ENCODE assay signal across 1 cellular context in the genomic region with DNA sequence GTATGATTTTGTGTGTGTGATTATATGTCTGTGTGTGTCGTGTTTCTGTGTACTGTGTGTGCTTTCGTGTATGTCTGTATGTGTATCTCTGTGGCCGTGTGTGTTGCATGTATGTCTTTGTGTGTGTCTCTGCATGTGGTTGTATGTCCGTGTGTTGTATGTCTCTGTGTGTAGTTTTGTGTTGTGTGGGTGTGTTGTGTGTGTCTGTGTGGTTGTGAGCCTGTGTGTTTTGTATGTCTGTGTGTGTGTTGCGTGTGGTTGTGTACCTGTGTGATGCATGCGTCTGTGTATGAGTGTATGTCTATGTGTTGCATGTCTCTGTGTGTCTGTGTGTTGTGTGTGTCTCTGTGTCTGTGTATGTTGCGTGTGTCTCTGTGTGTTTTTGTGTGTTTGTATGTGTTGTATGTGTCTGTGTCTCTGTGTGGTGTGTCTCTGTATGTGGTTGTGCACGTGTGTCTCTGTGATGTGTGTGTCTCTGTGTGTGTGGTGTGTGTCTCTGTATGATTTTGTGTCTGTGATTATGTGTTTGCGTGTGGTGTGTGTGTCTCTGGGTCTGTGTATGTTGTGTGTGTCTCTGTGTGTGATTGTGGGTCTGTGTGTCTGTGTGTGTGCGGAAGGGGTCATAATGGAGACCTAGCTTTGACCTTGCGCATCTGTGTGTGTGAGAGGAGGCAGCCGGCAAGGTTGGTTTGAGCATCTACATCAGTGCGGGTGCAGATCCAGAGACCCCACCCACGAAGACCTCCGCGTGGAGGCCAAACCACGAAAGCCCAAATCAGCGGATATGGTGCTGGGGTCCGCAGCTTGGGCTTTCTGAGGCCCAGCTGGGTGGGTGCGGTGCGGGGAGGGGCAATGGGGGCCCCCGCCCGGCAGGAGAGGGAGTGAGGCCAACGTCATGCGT.
TF ChIP-seq lines count a peak whose summit lies in the region.

No MANE protein-coding gene starts in this region.

TF ChIP-seq in HepG2, 621 proteins besides CTCF, POLR2A, EP300 and RAD21 (continues in another document):
- TF ChIP-seq ATM (IDR thresholded peaks at IDR 0.05; ENCODE audit: borderline replicate concordance): peak; percentile 73; the same call in 1 of the 2 replicates
- TF ChIP-seq, protein P1, sequence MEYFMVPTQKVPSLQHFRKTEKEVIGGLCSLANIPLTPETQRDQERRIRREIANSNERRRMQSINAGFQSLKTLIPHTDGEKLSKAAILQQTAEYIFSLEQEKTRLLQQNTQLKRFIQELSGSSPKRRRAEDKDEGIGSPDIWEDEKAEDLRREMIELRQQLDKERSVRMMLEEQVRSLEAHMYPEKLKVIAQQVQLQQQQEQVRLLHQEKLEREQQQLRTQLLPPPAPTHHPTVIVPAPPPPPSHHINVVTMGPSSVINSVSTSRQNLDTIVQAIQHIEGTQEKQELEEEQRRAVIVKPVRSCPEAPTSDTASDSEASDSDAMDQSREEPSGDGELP (IDR thresholded peaks at IDR 0.05; ENCODE audit: borderline replicate concordance, low read depth): no peak
- 0 out of 2 replicates have a peak, but pooled peaks have one; percentile 7 for TF ChIP-seq NFRKB (IDR thresholded peaks at IDR 0.05)
- TF ChIP-seq FOXA1 (IDR thresholded peaks at IDR 0.05): 0 out of 2 replicates have a peak, but pooled peaks have one; percentile 26
- TF ChIP-seq FOXA1 (CRISPR knock-in tag; IDR thresholded peaks at IDR 0.05): no peak
- TF ChIP-seq PHB2 (IDR thresholded peaks at IDR 0.05; ENCODE audit: partially characterized antibody): peak; percentile 14
- TF ChIP-seq TBX3 (IDR thresholded peaks at IDR 0.05; ENCODE audit: borderline replicate concordance): peak; percentile 41; the same call in 1 of the 2 replicates
- TF ChIP-seq ERF (CRISPR knock-in tag; IDR thresholded peaks at IDR 0.05): no peak
- no peak for TF ChIP-seq HNF4G (IDR thresholded peaks at IDR 0.05; ENCODE audit: borderline replicate concordance, low read depth, low read length)
- no peak for TF ChIP-seq HNF4G (CRISPR knock-in tag; IDR thresholded peaks at IDR 0.05; ENCODE audit: borderline replicate concordance, low read depth)
- TF ChIP-seq, protein P2, sequence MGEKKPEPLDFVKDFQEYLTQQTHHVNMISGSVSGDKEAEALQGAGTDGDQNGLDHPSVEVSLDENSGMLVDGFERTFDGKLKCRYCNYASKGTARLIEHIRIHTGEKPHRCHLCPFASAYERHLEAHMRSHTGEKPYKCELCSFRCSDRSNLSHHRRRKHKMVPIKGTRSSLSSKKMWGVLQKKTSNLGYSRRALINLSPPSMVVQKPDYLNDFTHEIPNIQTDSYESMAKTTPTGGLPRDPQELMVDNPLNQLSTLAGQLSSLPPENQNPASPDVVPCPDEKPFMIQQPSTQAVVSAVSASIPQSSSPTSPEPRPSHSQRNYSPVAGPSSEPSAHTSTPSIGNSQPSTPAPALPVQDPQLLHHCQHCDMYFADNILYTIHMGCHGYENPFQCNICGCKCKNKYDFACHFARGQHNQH (CRISPR knock-in tag; IDR thresholded peaks at IDR 0.05): no peak
- TF ChIP-seq JUNB (CRISPR knock-in tag; IDR thresholded peaks at IDR 0.05; ENCODE audit: borderline replicate concordance): peak; percentile 64
- TF ChIP-seq ATF7 (IDR thresholded peaks at IDR 0.05): peak; percentile 5; the same call in 1 of the 2 replicates
- no peak for TF ChIP-seq ATF7 (CRISPR knock-in tag; IDR thresholded peaks at IDR 0.05)
- 0 out of 2 replicates have a peak, but pooled peaks have one; percentile 40 for TF ChIP-seq TRIM24 (CRISPR knock-in tag; IDR thresholded peaks at IDR 0.05)
- no peak for TF ChIP-seq ZFP41 (CRISPR knock-in tag; IDR thresholded peaks at IDR 0.05; ENCODE audit: borderline replicate concordance)
- no peak for TF ChIP-seq ISX (CRISPR knock-in tag; conservative IDR thresholded peaks at IDR 0.05)
- TF ChIP-seq ZNF282 (IDR thresholded peaks at IDR 0.05; ENCODE audit: partially characterized antibody): peak; percentile 43
- no peak for TF ChIP-seq ZSCAN12 (CRISPR knock-in tag; IDR thresholded peaks at IDR 0.05)
- TF ChIP-seq, protein P3, sequence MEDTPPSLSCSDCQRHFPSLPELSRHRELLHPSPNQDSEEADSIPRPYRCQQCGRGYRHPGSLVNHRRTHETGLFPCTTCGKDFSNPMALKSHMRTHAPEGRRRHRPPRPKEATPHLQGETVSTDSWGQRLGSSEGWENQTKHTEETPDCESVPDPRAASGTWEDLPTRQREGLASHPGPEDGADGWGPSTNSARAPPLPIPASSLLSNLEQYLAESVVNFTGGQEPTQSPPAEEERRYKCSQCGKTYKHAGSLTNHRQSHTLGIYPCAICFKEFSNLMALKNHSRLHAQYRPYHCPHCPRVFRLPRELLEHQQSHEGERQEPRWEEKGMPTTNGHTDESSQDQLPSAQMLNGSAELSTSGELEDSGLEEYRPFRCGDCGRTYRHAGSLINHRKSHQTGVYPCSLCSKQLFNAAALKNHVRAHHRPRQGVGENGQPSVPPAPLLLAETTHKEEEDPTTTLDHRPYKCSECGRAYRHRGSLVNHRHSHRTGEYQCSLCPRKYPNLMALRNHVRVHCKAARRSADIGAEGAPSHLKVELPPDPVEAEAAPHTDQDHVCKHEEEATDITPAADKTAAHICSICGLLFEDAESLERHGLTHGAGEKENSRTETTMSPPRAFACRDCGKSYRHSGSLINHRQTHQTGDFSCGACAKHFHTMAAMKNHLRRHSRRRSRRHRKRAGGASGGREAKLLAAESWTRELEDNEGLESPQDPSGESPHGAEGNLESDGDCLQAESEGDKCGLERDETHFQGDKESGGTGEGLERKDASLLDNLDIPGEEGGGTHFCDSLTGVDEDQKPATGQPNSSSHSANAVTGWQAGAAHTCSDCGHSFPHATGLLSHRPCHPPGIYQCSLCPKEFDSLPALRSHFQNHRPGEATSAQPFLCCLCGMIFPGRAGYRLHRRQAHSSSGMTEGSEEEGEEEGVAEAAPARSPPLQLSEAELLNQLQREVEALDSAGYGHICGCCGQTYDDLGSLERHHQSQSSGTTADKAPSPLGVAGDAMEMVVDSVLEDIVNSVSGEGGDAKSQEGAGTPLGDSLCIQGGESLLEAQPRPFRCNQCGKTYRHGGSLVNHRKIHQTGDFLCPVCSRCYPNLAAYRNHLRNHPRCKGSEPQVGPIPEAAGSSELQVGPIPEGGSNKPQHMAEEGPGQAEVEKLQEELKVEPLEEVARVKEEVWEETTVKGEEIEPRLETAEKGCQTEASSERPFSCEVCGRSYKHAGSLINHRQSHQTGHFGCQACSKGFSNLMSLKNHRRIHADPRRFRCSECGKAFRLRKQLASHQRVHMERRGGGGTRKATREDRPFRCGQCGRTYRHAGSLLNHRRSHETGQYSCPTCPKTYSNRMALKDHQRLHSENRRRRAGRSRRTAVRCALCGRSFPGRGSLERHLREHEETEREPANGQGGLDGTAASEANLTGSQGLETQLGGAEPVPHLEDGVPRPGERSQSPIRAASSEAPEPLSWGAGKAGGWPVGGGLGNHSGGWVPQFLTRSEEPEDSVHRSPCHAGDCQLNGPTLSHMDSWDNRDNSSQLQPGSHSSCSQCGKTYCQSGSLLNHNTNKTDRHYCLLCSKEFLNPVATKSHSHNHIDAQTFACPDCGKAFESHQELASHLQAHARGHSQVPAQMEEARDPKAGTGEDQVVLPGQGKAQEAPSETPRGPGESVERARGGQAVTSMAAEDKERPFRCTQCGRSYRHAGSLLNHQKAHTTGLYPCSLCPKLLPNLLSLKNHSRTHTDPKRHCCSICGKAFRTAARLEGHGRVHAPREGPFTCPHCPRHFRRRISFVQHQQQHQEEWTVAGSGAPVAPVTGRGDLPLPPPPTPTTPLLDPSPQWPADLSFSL (CRISPR knock-in tag; IDR thresholded peaks at IDR 0.05): peak; percentile 93
- TF ChIP-seq, protein P4, sequence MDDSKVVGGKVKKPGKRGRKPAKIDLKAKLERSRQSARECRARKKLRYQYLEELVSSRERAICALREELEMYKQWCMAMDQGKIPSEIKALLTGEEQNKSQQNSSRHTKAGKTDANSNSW (CRISPR knock-in tag; IDR thresholded peaks at IDR 0.05; ENCODE audit: borderline replicate concordance): no peak
- peak; percentile 24; the same call in 1 of the 2 replicates for TF ChIP-seq RAD51 (IDR thresholded peaks at IDR 0.05; ENCODE audit: borderline replicate concordance)
- TF ChIP-seq, protein P5, sequence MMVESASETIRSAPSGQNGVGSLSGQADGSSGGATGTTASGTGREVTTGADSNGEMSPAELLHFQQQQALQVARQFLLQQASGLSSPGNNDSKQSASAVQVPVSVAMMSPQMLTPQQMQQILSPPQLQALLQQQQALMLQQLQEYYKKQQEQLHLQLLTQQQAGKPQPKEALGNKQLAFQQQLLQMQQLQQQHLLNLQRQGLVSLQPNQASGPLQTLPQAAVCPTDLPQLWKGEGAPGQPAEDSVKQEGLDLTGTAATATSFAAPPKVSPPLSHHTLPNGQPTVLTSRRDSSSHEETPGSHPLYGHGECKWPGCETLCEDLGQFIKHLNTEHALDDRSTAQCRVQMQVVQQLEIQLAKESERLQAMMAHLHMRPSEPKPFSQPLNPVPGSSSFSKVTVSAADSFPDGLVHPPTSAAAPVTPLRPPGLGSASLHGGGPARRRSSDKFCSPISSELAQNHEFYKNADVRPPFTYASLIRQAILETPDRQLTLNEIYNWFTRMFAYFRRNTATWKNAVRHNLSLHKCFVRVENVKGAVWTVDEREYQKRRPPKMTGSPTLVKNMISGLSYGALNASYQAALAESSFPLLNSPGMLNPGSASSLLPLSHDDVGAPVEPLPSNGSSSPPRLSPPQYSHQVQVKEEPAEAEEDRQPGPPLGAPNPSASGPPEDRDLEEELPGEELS (CRISPR knock-in tag; IDR thresholded peaks at IDR 0.05): no peak
- TF ChIP-seq NFIB (CRISPR knock-in tag; IDR thresholded peaks at IDR 0.05; ENCODE audit: borderline replicate concordance): peak; percentile 15; the same call in 1 of the 2 replicates
- TF ChIP-seq TCF12 (IDR thresholded peaks at IDR 0.05): no peak
- TF ChIP-seq TCF12 (CRISPR knock-in tag; IDR thresholded peaks at IDR 0.05): no peak
- TF ChIP-seq, protein P6, sequence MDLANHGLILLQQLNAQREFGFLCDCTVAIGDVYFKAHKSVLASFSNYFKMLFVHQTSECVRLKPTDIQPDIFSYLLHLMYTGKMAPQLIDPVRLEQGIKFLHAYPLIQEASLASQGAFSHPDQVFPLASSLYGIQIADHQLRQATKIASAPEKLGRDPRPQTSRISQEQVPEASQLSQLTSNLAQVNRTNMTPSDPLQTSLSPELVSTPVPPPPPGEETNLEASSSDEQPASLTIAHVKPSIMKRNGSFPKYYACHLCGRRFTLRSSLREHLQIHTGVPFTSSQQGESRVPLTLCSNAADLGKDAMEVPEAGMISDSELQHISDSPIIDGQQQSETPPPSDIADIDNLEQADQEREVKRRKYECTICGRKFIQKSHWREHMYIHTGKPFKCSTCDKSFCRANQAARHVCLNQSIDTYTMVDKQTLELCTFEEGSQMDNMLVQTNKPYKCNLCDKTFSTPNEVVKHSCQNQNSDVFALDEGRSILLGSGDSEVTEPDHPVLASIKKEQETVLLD (CRISPR knock-in tag; IDR thresholded peaks at IDR 0.05; ENCODE audit: low read depth): 0 out of 2 replicates have a peak, but pooled peaks have one; percentile 25
- TF ChIP-seq, protein P7, sequence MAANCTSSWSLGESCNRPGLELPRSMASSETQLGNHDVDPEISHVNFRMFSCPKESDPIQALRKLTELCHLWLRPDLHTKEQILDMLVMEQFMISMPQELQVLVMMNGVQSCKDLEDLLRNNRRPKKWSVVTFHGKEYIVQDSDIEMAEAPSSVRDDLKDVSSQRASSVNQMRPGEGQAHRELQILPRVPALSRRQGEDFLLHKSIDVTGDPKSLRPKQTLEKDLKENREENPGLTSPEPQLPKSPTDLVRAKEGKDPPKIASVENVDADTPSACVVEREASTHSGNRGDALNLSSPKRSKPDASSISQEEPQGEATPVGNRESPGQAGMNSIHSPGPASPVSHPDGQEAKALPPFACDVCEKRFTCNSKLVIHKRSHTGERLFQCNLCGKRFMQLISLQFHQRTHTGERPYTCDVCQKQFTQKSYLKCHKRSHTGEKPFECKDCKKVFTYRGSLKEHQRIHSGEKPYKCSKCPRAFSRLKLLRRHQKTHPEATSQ (CRISPR knock-in tag; IDR thresholded peaks at IDR 0.05; ENCODE audit: borderline replicate concordance): no peak
- TF ChIP-seq, protein P8, sequence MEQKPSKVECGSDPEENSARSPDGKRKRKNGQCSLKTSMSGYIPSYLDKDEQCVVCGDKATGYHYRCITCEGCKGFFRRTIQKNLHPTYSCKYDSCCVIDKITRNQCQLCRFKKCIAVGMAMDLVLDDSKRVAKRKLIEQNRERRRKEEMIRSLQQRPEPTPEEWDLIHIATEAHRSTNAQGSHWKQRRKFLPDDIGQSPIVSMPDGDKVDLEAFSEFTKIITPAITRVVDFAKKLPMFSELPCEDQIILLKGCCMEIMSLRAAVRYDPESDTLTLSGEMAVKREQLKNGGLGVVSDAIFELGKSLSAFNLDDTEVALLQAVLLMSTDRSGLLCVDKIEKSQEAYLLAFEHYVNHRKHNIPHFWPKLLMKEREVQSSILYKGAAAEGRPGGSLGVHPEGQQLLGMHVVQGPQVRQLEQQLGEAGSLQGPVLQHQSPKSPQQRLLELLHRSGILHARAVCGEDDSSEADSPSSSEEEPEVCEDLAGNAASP (CRISPR knock-in tag; IDR thresholded peaks at IDR 0.05; ENCODE audit: borderline replicate concordance): no peak
- 0 out of 2 replicates have a peak, but pooled peaks have one; percentile 39 for TF ChIP-seq ZNF589 (CRISPR knock-in tag; conservative IDR thresholded peaks at IDR 0.05)
- TF ChIP-seq ZNF746 (CRISPR knock-in tag; IDR thresholded peaks at IDR 0.05): no peak
- TF ChIP-seq ZBTB7B (CRISPR knock-in tag; IDR thresholded peaks at IDR 0.05): no peak
- peak; percentile 65; the same call in 1 of the 2 replicates for TF ChIP-seq AKAP8 (CRISPR knock-in tag; IDR thresholded peaks at IDR 0.05)
- no peak for TF ChIP-seq ZNF337 (CRISPR knock-in tag; IDR thresholded peaks at IDR 0.05; ENCODE audit: borderline replicate concordance, low read depth)
- TF ChIP-seq IKZF1 (IDR thresholded peaks at IDR 0.05): peak; percentile 92
- TF ChIP-seq SALL2 (CRISPR knock-in tag; IDR thresholded peaks at IDR 0.05): no peak
- peak; percentile 95 for TF ChIP-seq ZNF207 (IDR thresholded peaks at IDR 0.05; ENCODE audit: borderline replicate concordance)
- TF ChIP-seq ADNP (CRISPR knock-in tag; IDR thresholded peaks at IDR 0.05): no peak
- 0 out of 2 replicates have a peak, but pooled peaks have one; percentile 36 for TF ChIP-seq HOXA9 (CRISPR knock-in tag; IDR thresholded peaks at IDR 0.05; ENCODE audit: borderline replicate concordance)
- TF ChIP-seq CREB1 (IDR thresholded peaks at IDR 0.05): 0 out of 2 replicates have a peak, but pooled peaks have one; percentile 10
- no peak for TF ChIP-seq CREB1 (CRISPR knock-in tag; IDR thresholded peaks at IDR 0.05)
- no peak for TF ChIP-seq RNF2 (conservative IDR thresholded peaks at IDR 0.05; ENCODE audit: low read depth)
- TF ChIP-seq SOX6 (IDR thresholded peaks at IDR 0.05): peak; percentile 71; the same call in 1 of the 2 replicates
- TF ChIP-seq SOX6 (CRISPR knock-in tag; IDR thresholded peaks at IDR 0.05): no peak
- peak; percentile 37; the same call in 1 of the 2 replicates for TF ChIP-seq LCORL (IDR thresholded peaks at IDR 0.05)
- TF ChIP-seq LCORL (CRISPR knock-in tag; IDR thresholded peaks at IDR 0.05): no peak
- no peak for TF ChIP-seq TARDBP (CRISPR knock-in tag; IDR thresholded peaks at IDR 0.05)
- TF ChIP-seq ARNT (IDR thresholded peaks at IDR 0.05): peak; percentile 70; the same call in 1 of the 2 replicates
- TF ChIP-seq FOXP1 (IDR thresholded peaks at IDR 0.05): peak; percentile 46
- TF ChIP-seq FOXP1 (CRISPR knock-in tag; IDR thresholded peaks at IDR 0.05): no peak
